Comparison of ENCODE assay signal across 8 cellular contexts in genomic region chr6:44247338-44248302, GRCh38. TPM values are rescaled to one million over a fixed set of nuclear protein-coding genes. Genes with fewer than 3 reads are reported as not detected.
DNase-seq lines count a peak whose midpoint lies in the region; ATAC-seq and TF ChIP-seq lines count a peak whose summit lies in the region.

No MANE protein-coding gene starts in this region.

- no peaks in the 10 kb centered on the region for H3K9me3 ChIP-seq in RWPE2 (ENCODE audit: severe bottlenecking)
- no peaks in the 10 kb centered on the region for H3K9me3 ChIP-seq in suprapubic skin

- WGBS in suprapubic skin: 6% methylated on average over 4 of the region's 52 CpGs

- TF ChIP-seq CTCF in RWPE2 (IDR thresholded peaks at IDR 0.05; ENCODE audit: poor library complexity, severe bottlenecking) (no peak), omental fat pad (IDR thresholded peaks at IDR 0.05) (no peak), suprapubic skin (IDR thresholded peaks at IDR 0.05) (no peak)

- no peak for TF ChIP-seq EP300 in suprapubic skin (IDR thresholded peaks at IDR 0.05)

- peak; percentile 66 for DNase-seq in NCI-H2227 (lab: John Stamatoyannopoulos, UW; ENCODE audit: unreplicated experiment)
- no peak for DNase-seq in NCI-H2227 treated with DMSO at 0.1 percent for 48 hours (lab: John Stamatoyannopoulos, UW)
- DNase-seq in RWPE2 (ENCODE audit: low spot score): no peak
- DNase-seq in activated naive CD4-positive, alpha-beta T cell (lab: John Stamatoyannopoulos, UW): peak; percentile 66 to 86 (median 79)
- peak; percentile 78 for DNase-seq in globus pallidus (ENCODE audit: low spot score)
- DNase-seq in omental fat pad (ENCODE audit: low spot score): peak; percentile 62
- DNase-seq in suprapubic skin (ENCODE audit: low spot score in 2 of 2): peak in 1 of 2 donors; percentile 86

- H3K4me1 ChIP-seq in RWPE2 (ENCODE audit: insufficient read depth, poor library complexity, severe bottlenecking) (peaks cover 9% of the 10 kb centered on the region), suprapubic skin (peaks cover 39% of the 10 kb centered on the region)

- ATAC-seq in HG03159 (IDR thresholded peaks at IDR 0.05; ENCODE audit: unreplicated experiment): peak; percentile 34
- peak; percentile 16 for ATAC-seq in RWPE2 (ENCODE audit: low read depth)
- peak; percentile 19 for ATAC-seq in omental fat pad (ENCODE audit: low FRiP score)

- H3K36me3 ChIP-seq in RWPE2 (ENCODE audit: low read depth) (peaks cover 56% of the 10 kb centered on the region), suprapubic skin (peaks cover 39% of the 10 kb centered on the region)

- no peak for TF ChIP-seq POLR2A in suprapubic skin (IDR thresholded peaks at IDR 0.05)

- H3K27me3 ChIP-seq in RWPE2 (ENCODE audit: insufficient read depth, poor library complexity, severe bottlenecking) (no peaks in the 10 kb centered on the region), suprapubic skin (no peaks in the 10 kb centered on the region)

- H3K27ac ChIP-seq in RWPE2 (ENCODE audit: poor library complexity, severe bottlenecking): peak overlapping the region; percentile 89
- peak overlapping the region; percentile 94 for H3K27ac ChIP-seq in suprapubic skin

- H3K4me3 ChIP-seq in RWPE2 (ENCODE audit: severe bottlenecking): peak overlapping the region; percentile 93
- H3K4me3 ChIP-seq in suprapubic skin: peak overlapping the region; percentile 92

RNA-seq across cellular contexts. Expression of gene HSP90AB1, which starts 0.7 kb away (rescaled TPM):
- total RNA-seq in omental fat pad (1,000 to 10,000 TPM in 1 of 4 donors, 100 to 1,000 TPM in 3; 553 to 1,198 (median 846) TPM), suprapubic skin (100 to 1,000 TPM; 450 to 830 (median 678) TPM)

RNA-seq across cellular contexts. Expression of gene SLC35B2, which starts 9.7 kb away (rescaled TPM):
- total RNA-seq in omental fat pad (10 to 100 TPM; 25.3 to 31.9 (median 30.4) TPM), suprapubic skin (10 to 100 TPM; 26.2 to 38.5 (median 30.9) TPM)

RNA-seq across cellular contexts. Expression of gene NFKBIE, which starts 17.7 kb away (rescaled TPM):
- total RNA-seq in omental fat pad (10 to 100 TPM; 13.1 to 25.5 (median 15.3) TPM), suprapubic skin (10 to 100 TPM; 12.9 to 25.0 (median 16.1) TPM)

RNA-seq across cellular contexts. Expression of gene TMEM151B, which starts 22.6 kb away (rescaled TPM):
- total RNA-seq in omental fat pad (under 1 TPM in 1 of 4 donors, not detected in 3; 0.19 TPM), suprapubic skin (under 1 TPM in 2 of 4 donors, not detected in 2; 0.10 to 0.15 TPM)

RNA-seq across cellular contexts. Expression of gene SLC29A1, which starts 24.2 kb away (rescaled TPM):
- total RNA-seq in omental fat pad (100 to 1,000 TPM in 1 of 4 donors, 10 to 100 TPM in 3; 61.7 to 317 (median 87.0) TPM), suprapubic skin (100 to 1,000 TPM in 1 of 4 donors, 10 to 100 TPM in 3; 61.7 to 133 (median 75.3) TPM)

Comparison
In these comparisons a context has a peak if more than half of its experiments do, and no peak if none do; other contexts are left out.
1. DNase-seq: peak in NCI-H2227 (single experiment), activated naive CD4-positive, alpha-beta T cell (4 of 4), globus pallidus (single experiment) and omental fat pad (single experiment); none in NCI-H2227 treated with DMSO at 0.1 percent for 48 hours (single experiment) and RWPE2 (single experiment).
2. Peak in every context shown above with its lines, with median percentiles within 50 percentile points of each other: ATAC-seq.